In the genomic region with DNA sequence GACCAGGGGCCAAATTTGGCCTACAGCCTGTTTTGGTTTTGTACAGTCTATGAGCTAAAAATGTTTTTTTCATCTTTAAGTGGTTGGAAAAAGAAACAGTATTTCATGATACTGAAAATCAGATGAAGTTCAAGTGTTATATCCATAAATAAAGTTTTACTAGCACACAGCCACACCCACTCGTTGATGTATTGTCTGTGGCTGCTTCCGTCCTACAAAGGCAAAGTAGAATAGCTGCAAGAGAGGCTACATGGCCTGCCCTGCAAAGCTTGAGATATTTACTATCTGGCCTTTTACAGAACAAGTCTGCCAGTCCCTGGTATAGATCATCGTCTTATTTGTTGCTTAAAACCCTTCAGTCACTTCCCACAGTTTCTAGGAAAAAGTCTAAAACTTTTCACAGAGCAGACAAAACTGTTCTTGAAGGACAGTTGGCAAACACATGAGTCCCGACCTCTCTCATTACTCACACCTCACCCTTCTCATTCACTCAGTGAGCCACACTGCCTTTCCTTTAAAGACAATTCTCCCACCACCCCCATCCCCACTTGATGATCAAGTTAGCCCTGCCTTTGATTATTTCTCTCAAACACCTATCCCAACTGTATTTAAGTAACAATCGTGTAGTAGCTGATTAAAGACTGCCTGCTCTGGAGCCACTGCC, we compare ENCODE assay signal across 18 cellular contexts. TPM values are rescaled to one million over a fixed set of nuclear protein-coding genes. Genes with fewer than 3 reads are reported as not detected.
DNase-seq lines count a peak whose midpoint lies in the region; ATAC-seq and TF ChIP-seq lines count a peak whose summit lies in the region.
"Had no signal": no experiment of that assay in that cellular context is flagged by ENCODE, and none has a peak within 500 bp of the region (broad histone marks: within the 10 kb centered on the region; RNA-seq: fewer than 3 reads in every experiment).

No MANE protein-coding gene starts in this region.

- WGBS in adrenal gland, 4 donors, result 54 to 56% (median 55%) methylated on average over 5 of the region's 5 CpGs

- no peak for TF ChIP-seq CTCF in MCF 10A (IDR thresholded peaks at IDR 0.05; ENCODE audit: unreplicated experiment)
- TF ChIP-seq CTCF in breast epithelium (IDR thresholded peaks at IDR 0.05), result no peak
- TF ChIP-seq CTCF in adrenal gland (IDR thresholded peaks at IDR 0.05), result no peak
- no peak for TF ChIP-seq CTCF in tibial artery (IDR thresholded peaks at IDR 0.05)

- H3K4me1 ChIP-seq in breast epithelium (no peaks in the 10 kb centered on the region), adrenal gland (replicated peaks in 1 of 2) (peaks cover 15 to 80% of the 10 kb centered on the region in 2 donors), tibial artery (peaks cover 0 to 93% (median 44%) of the 10 kb centered on the region in 4 donors)

- TF ChIP-seq POLR2A in breast epithelium (IDR thresholded peaks at IDR 0.05) (no peak), adrenal gland (IDR thresholded peaks at IDR 0.05) (no peak)

- H3K36me3 Mint-ChIP-seq in MCF 10A (ENCODE audit: insufficient read depth, unreplicated experiment), result peaks cover 14% of the 10 kb centered on the region

- peak overlapping the region; percentile 21 for H3K27ac Mint-ChIP-seq in MCF 10A (ENCODE audit: low read depth, unreplicated experiment)
- H3K27ac Mint-ChIP-seq: activated T-cell treated with anti-CD3 and anti-CD28 coated beads, Interleukin-2, amount 50 U/mL, for 72 hours; CD8-positive, alpha-beta T cell; memory B cell had no signal

- intact Hi-C loops in MCF 10A (cut with micrococcal nuclease) (no loop called here), breast epithelium (cut with DNase I; ENCODE audit: low total_unique reads) (loop anchor here (10.0 kb wide), 1 partner anchor 45 kb away; no protein-coding TSS in a partner anchor), adrenal gland (cut with DNase I) (loop anchor here (10.0 kb wide), 1 partner anchor 45 kb away; no protein-coding TSS in a partner anchor), left colon (cut with DNase I, micrococcal nuclease) (loop anchor here in 1 of 2 donors (10.0 kb wide), 1 partner anchor 45 kb away; no protein-coding TSS in a partner anchor), tibial artery (cut with DNase I; ENCODE audit: low total_unique reads) (no loop called here)

- no peak overlapping the region for H3K4me3 Mint-ChIP-seq in MCF 10A (ENCODE audit: unreplicated experiment)
- H3K4me3 Mint-ChIP-seq: activated T-cell treated with anti-CD3 and anti-CD28 coated beads, Interleukin-2, amount 50 U/mL, for 72 hours; CD8-positive, alpha-beta T cell; central memory CD8-positive, alpha-beta T cell; memory B cell had no signal

- H3K4me3 ChIP-seq in breast epithelium, result no peak overlapping the region
- H3K4me3 ChIP-seq in adrenal gland, result no peak overlapping the region
- H3K4me3 ChIP-seq in tibial artery, result no peak overlapping the region

- no peaks in the 10 kb centered on the region for H3K27me3 ChIP-seq in breast epithelium
- no peaks in the 10 kb centered on the region for H3K27me3 ChIP-seq in adrenal gland
- no peaks in the 10 kb centered on the region for H3K27me3 ChIP-seq in tibial artery

- H3K27ac ChIP-seq in breast epithelium (no peak overlapping the region), adrenal gland (peak overlapping the region in 3 of 5 donors; percentile 12 to 31 (median 29)), tibial artery (peak overlapping the region; percentile 28 to 53)

- peak; percentile 93 for ATAC-seq in left colon
- no peak for ATAC-seq in GM21515 (IDR thresholded peaks at IDR 0.05; ENCODE audit: unreplicated experiment)
- ATAC-seq in HG02759 (IDR thresholded peaks at IDR 0.05; ENCODE audit: unreplicated experiment), result no peak
- ATAC-seq: activated T-cell treated with anti-CD3 and anti-CD28 coated beads, Interleukin-2, amount 50 U/mL, for 72 hours; CD8-positive, alpha-beta T cell had no signal

- peaks cover 37% of the 10 kb centered on the region for H3K4me1 Mint-ChIP-seq in MCF 10A (ENCODE audit: insufficient read depth, unreplicated experiment)

- CTCF ChIA-PET in MCF 10A (lab: Yijun Ruan, JAX), result interaction anchor here (0.6 to 0.7 kb wide), 2 partner anchors 32 to 61 kb away, joined by 4 to 6 read pairs; no protein-coding TSS in a partner anchor

- H3K27me3 Mint-ChIP-seq in MCF 10A (ENCODE audit: insufficient read depth, unreplicated experiment), result no peaks in the 10 kb centered on the region
- H3K27me3 Mint-ChIP-seq: central memory CD8-positive, alpha-beta T cell; memory B cell had no signal

- H3K9me3 Mint-ChIP-seq in MCF 10A (ENCODE audit: unreplicated experiment), result no peaks in the 10 kb centered on the region
- H3K9me3 Mint-ChIP-seq: activated T-cell treated with anti-CD3 and anti-CD28 coated beads, Interleukin-2, amount 50 U/mL, for 72 hours; CD8-positive, alpha-beta T cell; central memory CD8-positive, alpha-beta T cell; memory B cell had no signal

- H3K9me3 ChIP-seq in breast epithelium, result no peaks in the 10 kb centered on the region
- no peaks in the 10 kb centered on the region for H3K9me3 ChIP-seq in adrenal gland (replicated peaks in 1 of 3)
- no peaks in the 10 kb centered on the region for H3K9me3 ChIP-seq in tibial artery

- no peaks in the 10 kb centered on the region for H3K36me3 ChIP-seq in breast epithelium
- H3K36me3 ChIP-seq in adrenal gland (replicated peaks in 1 of 2), result no peaks in the 10 kb centered on the region
- no peaks in the 10 kb centered on the region for H3K36me3 ChIP-seq in tibial artery

- no TSS peak for BruUV-seq in MCF 10A (replicated peaks; lab: Mats Ljungman, UMichigan)

- POLR2A ChIA-PET in MCF 10A (lab: Yijun Ruan, JAX), result interaction anchor here (0.7 to 9.8 kb wide), 3 partner anchors 7 to 226 kb away, joined by 3 to 141 read pairs (median 3); partner anchors contain the start of gene RHEB

- no peak for DNase-seq in MCF 10A (ENCODE audit: unreplicated experiment)
- no peak for DNase-seq in breast epithelium (ENCODE audit: low spot score in 2 of 2)
- no peak for DNase-seq in adrenal gland
- peak in 1 of 2 donors; percentile 13 for DNase-seq in left colon
- no peak for DNase-seq in tibial artery
- no peak for DNase-seq in KG1 (lab: John Stamatoyannopoulos, UW)
- DNase-seq: activated CD4-positive, alpha-beta T cell treated with anti-CD3 and anti-CD28 coated beads, Interleukin-2, amount 50 U/mL, for 4 hours; activated T-cell treated with anti-CD3 and anti-CD28 coated beads, Interleukin-2, amount 50 U/mL, for 72 hours; CD8-positive, alpha-beta T cell; effector memory CD4-positive, alpha-beta T cell; hippocampal formation; kidney; NCI-H446 treated with DMSO at 0.1 percent for 48 hours; retina had no signal

RNA-seq across cellular contexts. Expression of gene RHEB, which starts 9.9 kb away (rescaled TPM):
- total RNA-seq in MCF 10A (2022), result 135 and 151 TPM in 2 replicates
- total RNA-seq in breast epithelium, result 10 to 100 TPM; 89.3 to 99.3 (median 95.0) TPM
- total RNA-seq in adrenal gland, result 100 to 1,000 TPM in 6 of 8 donors, 10 to 100 TPM in 2; 83.8 to 177 (median 136) TPM
- 100 to 1,000 TPM in 2 of 3 donors, 10 to 100 TPM in 1; 66.3 to 309 (median 105) TPM for polyA plus RNA-seq in adrenal gland
- 10 to 100 TPM; 53.4 to 69.7 TPM for total RNA-seq in left colon

Comparison
In these comparisons a context has a peak if more than half of its experiments do, and no peak if none do; other contexts are left out.
1. intact Hi-C loops: an anchor here in breast epithelium (10.0 kb wide) and adrenal gland (10.0 kb wide); none called in MCF 10A and tibial artery.
2. H3K27ac ChIP-seq: peak in adrenal gland (3 of 5) and tibial artery (2 of 2); none in breast epithelium (0 of 2).